ENCODE assay signal across 21 cellular contexts in the genomic region with DNA sequence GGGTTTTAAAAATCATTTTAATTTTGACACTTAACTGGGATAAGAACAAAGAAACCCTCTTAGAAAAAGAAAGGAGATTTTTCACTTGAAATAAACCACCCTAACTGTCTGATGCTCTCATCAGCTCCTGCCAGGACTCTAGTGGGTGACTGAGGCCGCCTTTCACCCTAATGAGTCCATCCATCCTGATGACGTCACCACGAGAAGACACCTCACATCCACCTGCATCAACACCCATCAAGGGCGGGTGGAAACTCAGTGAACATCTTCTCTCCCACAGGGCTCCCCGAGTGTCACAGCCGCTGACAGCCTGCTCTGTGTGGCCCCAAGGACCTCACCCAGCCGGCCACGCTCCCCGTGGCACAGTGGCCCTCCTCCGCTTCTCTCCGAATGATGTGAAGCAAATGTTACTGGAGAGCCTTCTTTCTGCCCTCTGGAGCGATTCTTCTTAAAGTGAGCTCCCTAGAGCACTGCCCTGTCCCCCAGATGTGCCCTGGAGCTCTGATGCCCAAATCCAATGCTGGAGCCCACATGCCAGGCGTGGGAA.
DNase-seq lines count a peak whose midpoint lies in the region; FAIRE-seq and TF ChIP-seq lines count a peak whose summit lies in the region.
"Had no signal": no experiment of that assay in that cellular context is flagged by ENCODE, and none has a peak within 500 bp of the region (broad histone marks: within the 10 kb centered on the region; RNA-seq: fewer than 3 reads in every experiment).

No MANE protein-coding gene starts in this region.

- H2BK15ac ChIP-seq in H1 (ENCODE audit: low read length), result no peak overlapping the region

- no peak overlapping the region for H4K91ac ChIP-seq in H1 (replicated peaks; ENCODE audit: insufficient read length, low read length)

- H3K23ac ChIP-seq in H1 (ENCODE audit: insufficient read length), result no peak overlapping the region

- H3K27me3 ChIP-seq in H1 (replicated peaks in 1 of 4; ENCODE audit: control insufficient read depth in 3 of 4, extremely low read depth in 1 of 4, insufficient read depth in 3 of 4, low read length in 3 of 4), result no peaks in the 10 kb centered on the region
- H3K27me3 ChIP-seq in H7 (ENCODE audit: control insufficient read depth, insufficient read depth, low read length), result no peaks in the 10 kb centered on the region
- H3K27me3 ChIP-seq: BLaER1 had no signal

- no peak overlapping the region for H3K4me3 Mint-ChIP-seq in activated CD4-positive, alpha-beta T cell treated with anti-CD3 and anti-CD28 coated beads, Interleukin-2, amount 10 ng/mL, durations not matched to agents 24 days and 14 days
- H3K4me3 Mint-ChIP-seq: B cell; CD4-positive, CD25-positive, alpha-beta regulatory T cell; CD8-positive, alpha-beta T cell; H9; HFFc6 had no signal

- H3K4me1 ChIP-seq in HEK293 (ENCODE audit: control insufficient read depth, insufficient read depth, low read length) (no peaks in the 10 kb centered on the region), H1 (replicated peaks in 1 of 4; ENCODE audit: control insufficient read depth in 3 of 4, insufficient read depth in 4 of 4, low read length in 3 of 4) (peaks cover 0 to 6% (median 4%) of the 10 kb centered on the region in 4 experiments; a peak in 3 of 7 replicates)
- H3K4me1 ChIP-seq: Caco-2 had no signal

- no peaks in the 10 kb centered on the region for H3K79me2 ChIP-seq in H1 (ENCODE audit: control insufficient read depth in 1 of 2, insufficient read depth in 2 of 2, low read length in 2 of 2)

- no peak overlapping the region for H3K56ac ChIP-seq in H1 (replicated peaks; ENCODE audit: insufficient read length, low read depth, low read length)

- no peak overlapping the region for H2AK5ac ChIP-seq in H1 (ENCODE audit: low read depth, low read length)

- H3K9ac ChIP-seq in H1 (replicated peaks in 1 of 4; ENCODE audit: extremely low read depth in 1 of 4, low read depth in 3 of 4, low read length in 3 of 4), result no peak overlapping the region
- H3K9ac ChIP-seq: BLaER1 had no signal

- H2BK20ac ChIP-seq in H1 (ENCODE audit: low read length), result no peak overlapping the region

- H2BK5ac ChIP-seq in H1 (ENCODE audit: low read depth, low read length), result no peak overlapping the region

- no peak for FAIRE-seq in H1 (lab: Jason Lieb, UNC)
- FAIRE-seq: A204.1, GM12891, GM18507 had no signal

- H3K4me3 ChIP-seq in HEK293 (ENCODE audit: low read depth, low read length) (no peak overlapping the region), H1 (ENCODE audit: extremely low read depth in 1 of 4, insufficient read depth in 2 of 4, low read depth in 3 of 4, low read length in 4 of 4) (no peak overlapping the region), H7 (ENCODE audit: insufficient read depth, low read depth, low read length) (no peak overlapping the region)
- H3K4me3 ChIP-seq: BLaER1 had no signal

- no peak overlapping the region for H3K27ac Mint-ChIP-seq in activated CD4-positive, alpha-beta T cell treated with anti-CD3 and anti-CD28 coated beads, Interleukin-2, amount 10 ng/mL, durations not matched to agents 24 days and 14 days
- H3K27ac Mint-ChIP-seq: B cell; CD4-positive, CD25-positive, alpha-beta regulatory T cell; CD8-positive, alpha-beta T cell; H9; HFFc6 had no signal

- H3K4ac ChIP-seq in H1 (replicated peaks; ENCODE audit: insufficient read length, low read depth, low read length), result no peak overlapping the region

- no peaks in the 10 kb centered on the region for H3K4me1 Mint-ChIP-seq in activated CD4-positive, alpha-beta T cell treated with anti-CD3 and anti-CD28 coated beads, Interleukin-2, amount 10 ng/mL, durations not matched to agents 24 days and 14 days
- H3K4me1 Mint-ChIP-seq: B cell; CD4-positive, CD25-positive, alpha-beta regulatory T cell had no signal

- no peak for TF ChIP-seq RAD21 in H1 (IDR thresholded peaks at IDR 0.05 in 1 of 2, conservative IDR thresholded peaks at IDR 0.05 in 1 of 2; ENCODE audit: low read depth in 2 of 2, low read length in 2 of 2)

- no peak for TF ChIP-seq POLR2A in H1 (IDR thresholded peaks at IDR 0.05; ENCODE audit: control extremely low read depth in 1 of 2, low read depth in 2 of 2, low read length in 2 of 2)

- no peak overlapping the region for H3K4me2 ChIP-seq in H1 (ENCODE audit: insufficient read depth in 1 of 2, low read depth in 2 of 2, low read length in 2 of 2)
- H3K4me2 ChIP-seq: BLaER1 had no signal

- CTCF ChIA-PET in HEK293 (lab: Yijun Ruan, JAX) (no interaction called here), H1 (lab: Charles Lee; ENCODE audit: partially characterized antibody) (no interaction called here)

- whole genome bisulfite sequencing in H1 (ENCODE audit: extremely low coverage in 1 of 2, insufficient coverage in 1 of 2, insufficient read length in 1 of 2, insufficient replicate concordance in 2 of 2, low coverage in 1 of 2, low lambda C conversion rate in 2 of 2, missing lambda C conversion rate in 1 of 2), 2 experiments, result 91% methylated on average over 13 of the region's 13 CpGs; no CpG with 5 or more reads in 1 of the 2 experiments

- no peak for TF ChIP-seq CTCF in HEK293 (tag by site-specific recombination; IDR thresholded peaks at IDR 0.05)
- TF ChIP-seq CTCF in H1 (IDR thresholded peaks at IDR 0.05; ENCODE audit: control extremely low read depth in 1 of 3, insufficient read depth in 1 of 3, low read depth in 1 of 3, low read length in 3 of 3), result no peak

- no peaks in the 10 kb centered on the region for H3K27me3 Mint-ChIP-seq in activated CD4-positive, alpha-beta T cell treated with anti-CD3 and anti-CD28 coated beads, Interleukin-2, amount 10 ng/mL, durations not matched to agents 24 days and 14 days
- H3K27me3 Mint-ChIP-seq: B cell; CD4-positive, CD25-positive, alpha-beta regulatory T cell had no signal

- peaks cover 3% of the 10 kb centered on the region; the same call in 1 of the 2 replicates for H3K23me2 ChIP-seq in H1 (ENCODE audit: low read depth, low read length)

- no peak overlapping the region for H3K14ac ChIP-seq in H1 (ENCODE audit: insufficient read length)

- intact Hi-C loops in activated CD4-positive, alpha-beta T cell treated with anti-CD3 and anti-CD28 coated beads, Interleukin-2, amount 10 ng/mL, durations not matched to agents 24 days and 14 days (cut with micrococcal nuclease), result no loop called here

- no peak overlapping the region for H2BK12ac ChIP-seq in H1 (ENCODE audit: low read depth, low read length)

- no peak overlapping the region for H4K5ac ChIP-seq in H1 (ENCODE audit: insufficient read length, low read depth, low read length)

- H3K36me3 Mint-ChIP-seq in activated CD4-positive, alpha-beta T cell treated with anti-CD3 and anti-CD28 coated beads, Interleukin-2, amount 10 ng/mL, durations not matched to agents 24 days and 14 days (ENCODE audit: low read depth), result no peaks in the 10 kb centered on the region
- H3K36me3 Mint-ChIP-seq: CD4-positive, CD25-positive, alpha-beta regulatory T cell; CD8-positive, alpha-beta T cell had no signal

- H3K36me3 ChIP-seq in HEK293 (ENCODE audit: control insufficient read depth in 2 of 2, insufficient read depth in 1 of 2, low read length in 2 of 2) (no peaks in the 10 kb centered on the region), H1 (ENCODE audit: control insufficient read depth in 2 of 4, insufficient read depth in 4 of 4, low read length in 3 of 4) (no peaks in the 10 kb centered on the region), H7 (replicated peaks; ENCODE audit: control insufficient read depth, insufficient read depth, low read length) (no peaks in the 10 kb centered on the region)
- H3K36me3 ChIP-seq: BLaER1 had no signal

- no peak overlapping the region for H3K27ac ChIP-seq in HEK293 (ENCODE audit: extremely low read depth, low read depth, low read length)
- H3K27ac ChIP-seq in H1 (ENCODE audit: low read depth, low read length), result no peak overlapping the region
- H3K27ac ChIP-seq: 22Rv1, C4-2B had no signal

- no peaks in the 10 kb centered on the region for H4K20me1 ChIP-seq in H1 (replicated peaks in 1 of 2; ENCODE audit: control insufficient read depth in 1 of 2, insufficient read depth in 2 of 2, low read length in 2 of 2)
- H4K20me1 ChIP-seq: BLaER1 had no signal

- no peak overlapping the region for H2AFZ ChIP-seq in H1 (ENCODE audit: low read length)

- no peak for TF ChIP-seq EP300 in H1 (IDR thresholded peaks at IDR 0.05; ENCODE audit: borderline replicate concordance in 1 of 2, low read depth in 2 of 2, low read length in 2 of 2)

- H3K18ac ChIP-seq in H1 (ENCODE audit: extremely low read depth, low read length), result no peak overlapping the region; the same call in 1 of the 2 replicates

- H3K9me3 ChIP-seq in HEK293 (ENCODE audit: control insufficient read depth, insufficient read depth, low read depth, low read length) (no peaks in the 10 kb centered on the region), H1 (ENCODE audit: insufficient read depth in 2 of 2, low read depth in 1 of 2, low read length in 1 of 2) (peaks cover 0 to 3% of the 10 kb centered on the region in 2 experiments; a peak in 2 of 4 replicates)
- H3K9me3 ChIP-seq: Caco-2 had no signal

- POLR2A ChIA-PET in HEK293 (lab: Yijun Ruan, JAX), result no interaction called here
- POLR2A ChIA-PET in H1 (lab: Charles Lee; ENCODE audit: partially characterized antibody), result no interaction called here

- H4K8ac ChIP-seq in H1 (ENCODE audit: extremely low read depth, insufficient read depth, low read length), result 0 out of 2 replicates have a peak overlapping the region, but pooled peaks have one; percentile 16

- no peak overlapping the region for H2BK120ac ChIP-seq in H1 (replicated peaks; ENCODE audit: low read depth, low read length)

- peak; percentile 11 for DNase-seq in activated CD4-positive, alpha-beta T cell treated with anti-CD3 and anti-CD28 coated beads, Interleukin-2, amount 10 ng/mL, durations not matched to agents 24 days and 14 days
- DNase-seq in activated CD4-positive, alpha-beta T cell treated with anti-CD3 and anti-CD28 coated beads for 1 hour, result no peak
- DNase-seq in H1 (ENCODE audit: low read depth in 1 of 2, low spot score in 2 of 2), result no peak
- no peak for DNase-seq in NCI-H748 (lab: John Stamatoyannopoulos, UW; ENCODE audit: unreplicated experiment)
- DNase-seq in H7, result no peak
- DNase-seq: Caco-2; CD4-positive, CD25-positive, alpha-beta regulatory T cell; CD8-positive, alpha-beta T cell; DMS153; GF-D8; GOT3; H9; HFFc6 had no signal

- peaks cover 17% of the 10 kb centered on the region for H3K9me3 Mint-ChIP-seq in activated CD4-positive, alpha-beta T cell treated with anti-CD3 and anti-CD28 coated beads, Interleukin-2, amount 10 ng/mL, durations not matched to agents 24 days and 14 days

- H3K79me1 ChIP-seq in H1 (ENCODE audit: low read depth, low read length), result no peaks in the 10 kb centered on the region

TF ChIP-seq in H1, 55 proteins besides CTCF, POLR2A, EP300 and RAD21 (continues in another document):
- no peak for TF ChIP-seq BRCA1 (IDR thresholded peaks at IDR 0.05; ENCODE audit: low read depth, low read length)
- no peak for TF ChIP-seq KDM4A (IDR thresholded peaks at IDR 0.05; ENCODE audit: low read depth, low read length, severe bottlenecking)
- TF ChIP-seq RXRA (IDR thresholded peaks at IDR 0.05; ENCODE audit: insufficient read depth, low read depth, low read length), result no peak
- TF ChIP-seq CEBPB (IDR thresholded peaks at IDR 0.05; ENCODE audit: low read depth, low read length), result no peak
